ENCODE assay signal across 9 cellular contexts in the genomic region with DNA sequence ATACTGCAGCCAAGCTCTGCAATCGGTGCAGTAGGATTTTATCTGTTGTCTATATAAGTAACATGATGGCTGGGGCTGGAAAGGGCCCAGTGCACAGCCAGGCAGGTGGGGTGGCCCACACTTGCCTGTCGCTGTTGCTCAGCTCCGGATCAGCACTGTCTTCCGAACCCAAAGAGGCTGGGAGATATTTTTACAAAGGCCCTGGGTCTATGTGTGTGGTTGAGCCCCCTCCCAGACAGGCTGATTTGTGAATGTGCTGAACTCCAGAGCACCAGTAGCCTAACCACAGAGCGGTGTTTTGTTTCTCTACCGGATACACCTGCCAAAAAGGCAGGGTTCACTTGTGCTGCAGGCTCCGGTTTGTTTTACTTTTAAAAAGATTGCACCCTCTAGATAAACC. TPM values are rescaled to one million over a fixed set of nuclear protein-coding genes. Genes with fewer than 3 reads are reported as not detected.
DNase-seq lines count a peak whose midpoint lies in the region; ATAC-seq lines count a peak whose summit lies in the region.
"Had no signal": no experiment of that assay in that cellular context is flagged by ENCODE, and none has a peak within 500 bp of the region (broad histone marks: within the 10 kb centered on the region; RNA-seq: fewer than 3 reads in every experiment).

No MANE protein-coding gene starts in this region.

- no peak overlapping the region for H4K8ac ChIP-seq in trophoblast cell (ENCODE audit: low read depth, low read length)

- H3K27me3 ChIP-seq in GM23248 (replicated peaks; ENCODE audit: insufficient read depth) (no peaks in the 10 kb centered on the region), trophoblast cell (ENCODE audit: insufficient read depth, low read length) (no peaks in the 10 kb centered on the region)

- H3K4me3 Mint-ChIP-seq in T-helper 17 cell, result peak overlapping the region; percentile 70
- peak overlapping the region; percentile 66 for H3K4me3 Mint-ChIP-seq in memory B cell

- WGBS in GM23248 (ENCODE audit: low coverage in 1 of 2, low lambda C conversion rate in 2 of 2, missing lambda C conversion rate in 2 of 2), 2 experiments, result 66 to 72% methylated on average over 7 of the region's 7 CpGs
- WGBS in trophoblast cell (ENCODE audit: extremely low coverage, insufficient coverage, insufficient read length), result no CpG with 5 or more reads among the region's 7 CpGs

- H3K27me3 Mint-ChIP-seq in T-helper 17 cell, result no peaks in the 10 kb centered on the region
- H3K27me3 Mint-ChIP-seq in memory B cell, result no peaks in the 10 kb centered on the region

- H3K14ac ChIP-seq in trophoblast cell (ENCODE audit: low read length), result no peak overlapping the region

- H3F3A ChIP-seq in GM23248 (ENCODE audit: insufficient read depth), result no peaks in the 10 kb centered on the region

- H3K23ac ChIP-seq in trophoblast cell (ENCODE audit: low read length), result no peak overlapping the region

- H3K9me2 ChIP-seq in GM23248 (ENCODE audit: insufficient read depth), result no peaks in the 10 kb centered on the region

- H3K36me3 ChIP-seq in GM23248 (ENCODE audit: low read depth), result no peaks in the 10 kb centered on the region
- no peaks in the 10 kb centered on the region for H3K36me3 ChIP-seq in trophoblast cell (ENCODE audit: control insufficient read depth in 1 of 2, insufficient read depth in 2 of 2, low read length in 2 of 2)

- no peak overlapping the region for H2BK5ac ChIP-seq in trophoblast cell (ENCODE audit: low read depth, low read length, poor library complexity)

- no peak overlapping the region for H4K12ac ChIP-seq in trophoblast cell (ENCODE audit: low read depth, low read length)

- no peaks in the 10 kb centered on the region for H3K79me2 ChIP-seq in GM23248 (ENCODE audit: insufficient read depth)
- H3K79me2 ChIP-seq in trophoblast cell (ENCODE audit: control insufficient read depth, insufficient read depth, low read length, poor library complexity), result no peaks in the 10 kb centered on the region

- H3K9ac ChIP-seq in GM23248 (no peak overlapping the region), trophoblast cell (ENCODE audit: low read length) (no peak overlapping the region)

- DNase-seq in T-helper 17 cell (peak in 2 of 3 donors; percentile 54 to 60), memory B cell (ENCODE audit: low spot score in 2 of 2) (peak; percentile 60 to 75), AG08396 (ENCODE audit: low spot score) (no peak), GM23248 (no peak), trophoblast cell (no peak), NOMO-1 treated with DMSO at 0.1 percent for 48 hours (lab: John Stamatoyannopoulos, UW; ENCODE audit: unreplicated experiment) (no peak)

- H4K91ac ChIP-seq in trophoblast cell (ENCODE audit: low read depth, low read length), result no peak overlapping the region

- ATAC-seq in GM18861 (IDR thresholded peaks at IDR 0.05; ENCODE audit: unreplicated experiment) (peak; percentile 43), HG02852 (IDR thresholded peaks at IDR 0.05; ENCODE audit: unreplicated experiment) (peak; percentile 88), T-helper 17 cell (peak; percentile 94), memory B cell (ENCODE audit: low read depth) (peak; percentile 80)

- peaks cover 58% of the 10 kb centered on the region for H3K4me1 Mint-ChIP-seq in T-helper 17 cell
- H3K4me1 Mint-ChIP-seq in memory B cell, result peaks cover 65% of the 10 kb centered on the region

- peaks cover 2% of the 10 kb centered on the region for H3K36me3 Mint-ChIP-seq in T-helper 17 cell (ENCODE audit: low read depth)
- peaks cover 7% of the 10 kb centered on the region for H3K36me3 Mint-ChIP-seq in memory B cell

- H3K4me1 ChIP-seq in GM23248 (ENCODE audit: insufficient read depth) (no peaks in the 10 kb centered on the region), trophoblast cell (ENCODE audit: control insufficient read depth in 1 of 2, insufficient read depth in 2 of 2, low read length in 2 of 2) (no peaks in the 10 kb centered on the region)

- H2AFZ ChIP-seq in GM23248 (no peak overlapping the region), trophoblast cell (ENCODE audit: insufficient read depth, low read length, poor library complexity) (no peak overlapping the region)

- peaks cover 2% of the 10 kb centered on the region for H3K9me3 Mint-ChIP-seq in memory B cell

- H3K4ac ChIP-seq in trophoblast cell (ENCODE audit: low read depth, low read length), result no peak overlapping the region

- no peak overlapping the region for H2AK5ac ChIP-seq in trophoblast cell (ENCODE audit: low read length)

- no peaks in the 10 kb centered on the region for H4K20me1 ChIP-seq in GM23248 (ENCODE audit: insufficient read depth)

- H3K79me1 ChIP-seq in trophoblast cell (ENCODE audit: low read length), result no peaks in the 10 kb centered on the region

- H3K27ac ChIP-seq in GM23248, result no peak overlapping the region
- no peak overlapping the region for H3K27ac ChIP-seq in trophoblast cell (ENCODE audit: low read depth, low read length)

- H2BK12ac ChIP-seq in trophoblast cell (ENCODE audit: low read length), result no peak overlapping the region

- in situ Hi-C loops in GM23248 (cut with MboI), result loop anchor here (25.0 kb wide), 1 partner anchor 614 kb away; the partner anchor contains the start of gene UBE2K

- no peak overlapping the region for H3K18ac ChIP-seq in trophoblast cell (ENCODE audit: low read length)

- H3K9me3 ChIP-seq in T-helper 17 cell (ENCODE audit: control insufficient read depth, low read length, poor library complexity, severe bottlenecking) (peaks cover 2% of the 10 kb centered on the region), GM23248 (ENCODE audit: low read depth) (no peaks in the 10 kb centered on the region), trophoblast cell (ENCODE audit: insufficient read depth, low read depth, low read length) (no peaks in the 10 kb centered on the region)

- H3K4me3 ChIP-seq in GM23248 (no peak overlapping the region), trophoblast cell (ENCODE audit: low read depth, low read length) (no peak overlapping the region)

- no peak overlapping the region for H3K4me2 ChIP-seq in GM23248 (ENCODE audit: unreplicated experiment)
- H3K4me2 ChIP-seq in trophoblast cell (ENCODE audit: low read length), result no peak overlapping the region

- no peak overlapping the region for H2BK120ac ChIP-seq in trophoblast cell (ENCODE audit: insufficient read depth, low read length, poor library complexity)

- H3K27ac Mint-ChIP-seq in T-helper 17 cell, result peak overlapping the region; percentile 97
- H3K27ac Mint-ChIP-seq in memory B cell, result peak overlapping the region; percentile 97

RNA-seq across cellular contexts. Expression of gene CHRNA9, which starts 33.5 kb away (rescaled TPM):
- not detected for total RNA-seq in T-helper 17 cell
- 0.51 and 0.97 TPM in 2 replicates for total RNA-seq in GM23248 (2014; rRNA removed; shearing (Covaris generic))
- 0.41 and 1.2 TPM in 2 replicates for polyA plus RNA-seq in GM23248 (2016; fragmentation: Nextera tagmentation; extraction: Ambion mirVana)
- 0.10 and 0.17 TPM in 2 replicates for polyA plus RNA-seq in trophoblast cell (2013)
- total RNA-seq: epithelial cell of proximal tubule had no signal

Comparison
In these comparisons a context has a peak if more than half of its experiments do, and no peak if none do; other contexts are left out.
1. ATAC-seq: peak in every context shown above with its lines; median percentile 94 in T-helper 17 cell; 88 in HG02852; 80 in memory B cell; 43 in GM18861.
2. DNase-seq: peak in T-helper 17 cell (2 of 3) and memory B cell (2 of 2); none in AG08396 (single experiment), GM23248 (single experiment), trophoblast cell (0 of 2) and NOMO-1 treated with DMSO at 0.1 percent for 48 hours (single experiment).